In genomic region chr18:79581911-79582310, GRCh38 we compare ENCODE assay signal across 1 cellular context.
TF ChIP-seq lines count a peak whose summit lies in the region.

No MANE protein-coding gene starts in this region.

TF ChIP-seq in H1, 55 proteins besides CTCF, POLR2A, EP300 and RAD21:
- TF ChIP-seq GTF2F1 (IDR thresholded peaks at IDR 0.05; ENCODE audit: borderline replicate concordance, low read depth, low read length) (no peak), CREB1 (IDR thresholded peaks at IDR 0.05) (no peak), PHF8 (conservative IDR thresholded peaks at IDR 0.05; ENCODE audit: low read depth, low read length) (no peak), SRF (IDR thresholded peaks at IDR 0.05; ENCODE audit: low read depth, low read length) (no peak), TEAD4 (IDR thresholded peaks at IDR 0.05; ENCODE audit: low read depth, low read length) (no peak), CEBPB (IDR thresholded peaks at IDR 0.05; ENCODE audit: low read depth, low read length) (no peak), HDAC2 (IDR thresholded peaks at IDR 0.05; ENCODE audit: borderline replicate concordance in 1 of 2, low read depth in 2 of 2, low read length in 2 of 2) (no peak), BACH1 (IDR thresholded peaks at IDR 0.05; ENCODE audit: low read length) (no peak), USF2 (IDR thresholded peaks at IDR 0.05; ENCODE audit: low read length) (no peak), ASH2L (IDR thresholded peaks at IDR 0.05; ENCODE audit: low read length) (no peak), SIN3A (conservative IDR thresholded peaks at IDR 0.05 in 1 of 2, IDR thresholded peaks at IDR 0.05 in 1 of 2; ENCODE audit: low read depth in 1 of 2, low read length in 2 of 2) (no peak)
